8 cellular contexts compared by ENCODE assay signal in the genomic region with DNA sequence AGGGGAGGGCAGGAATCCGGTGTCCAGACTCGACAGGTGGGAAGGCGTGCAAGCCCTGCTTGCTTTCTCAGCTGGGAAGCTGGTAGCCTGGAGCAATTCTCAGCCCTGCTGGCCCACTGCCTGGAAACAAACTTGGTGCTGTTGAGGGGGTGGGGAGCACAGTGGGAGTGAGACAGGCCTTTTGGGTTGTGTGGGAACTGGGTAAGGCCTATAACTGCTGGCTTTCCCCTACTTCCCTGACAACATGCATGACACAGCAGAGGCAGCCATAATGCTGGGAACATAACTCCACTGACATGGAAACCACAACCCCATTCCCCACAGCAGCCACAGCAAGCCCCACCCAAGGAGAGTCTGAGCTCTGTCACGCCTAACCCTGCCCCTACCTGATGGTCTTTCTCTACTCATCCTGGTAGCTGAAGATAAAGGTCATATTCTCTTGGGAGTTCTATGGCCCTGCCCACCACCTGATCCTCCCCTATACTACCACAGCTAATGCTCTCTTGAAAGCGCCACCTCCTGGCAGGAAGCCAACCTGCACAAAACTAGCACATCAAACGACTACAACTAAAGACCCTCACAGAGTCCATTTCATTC.
DNase-seq lines count a peak whose midpoint lies in the region; ATAC-seq, FAIRE-seq and TF ChIP-seq lines count a peak whose summit lies in the region.

No MANE protein-coding gene starts in this region.

- no peak for DNase-seq in HCT116 (ENCODE audit: low read depth, low spot score)
- peak; percentile 52 for DNase-seq in NCI-H82 (lab: John Stamatoyannopoulos, UW)
- DNase-seq in GM12878 (ENCODE audit: low read depth, low spot score) = peak; percentile 36
- DNase-seq in stimulated activated CD4-positive, alpha-beta T cell treated with anti-CD3 and anti-CD28 coated beads, Interleukin-1b, Interleukin-23, amount 100 ng/mL, for 48 hours = peak; percentile 22
- DNase-seq in DMS153 (lab: John Stamatoyannopoulos, UW) = no peak
- no peak for DNase-seq in D341Med (ENCODE audit: low spot score)
- no peak for DNase-seq in NCI-H2227 (lab: John Stamatoyannopoulos, UW; ENCODE audit: unreplicated experiment)

- SMC1A ChIA-PET in GM12878 (lab: Charles Lee; ENCODE audit: uncharacterized antibody, unreplicated experiment) = interaction anchor here (0.9 to 3.6 kb wide), 5 partner anchors 260 to 449 kb away, joined by 3 to 15 read pairs (median 4); a partner anchor contains a TSS

- H2AFZ ChIP-seq in HCT116 (ENCODE audit: low read depth, low read length, poor library complexity, severe bottlenecking) = no peak overlapping the region
- no peak overlapping the region for H2AFZ ChIP-seq in GM12878 (ENCODE audit: control insufficient read depth, low read depth, low read length)

- TF ChIP-seq POLR2A in HCT116 (IDR thresholded peaks at IDR 0.05; ENCODE audit: borderline replicate concordance, extremely low read depth, insufficient read depth, insufficient read length) = no peak
- TF ChIP-seq POLR2A in GM12878 (IDR thresholded peaks at IDR 0.05; ENCODE audit: low read depth, low read length) = no peak

- H3K9me3 ChIP-seq in HCT116 (ENCODE audit: control insufficient read depth in 1 of 2, insufficient read depth in 1 of 2, low read depth in 1 of 2, low read length in 2 of 2) (no peaks in the 10 kb centered on the region), GM12878 (replicated peaks; ENCODE audit: control insufficient read depth, insufficient read depth, low read length) (no peaks in the 10 kb centered on the region)

- H3K9me2 ChIP-seq in HCT116 (ENCODE audit: insufficient read depth) = no peaks in the 10 kb centered on the region

- FAIRE-seq in GM12878 (lab: Jason Lieb, UNC) = no peak

- no peaks in the 10 kb centered on the region for H3K4me1 ChIP-seq in HCT116 (ENCODE audit: control insufficient read depth in 1 of 2, insufficient read depth in 2 of 2, low read length in 2 of 2)
- H3K4me1 ChIP-seq in GM12878 (ENCODE audit: control insufficient read depth, insufficient read depth, low read length) = no peaks in the 10 kb centered on the region; the same call in 1 of the 2 replicates

- POLR2A ChIA-PET in HCT116 (lab: Charles Lee) = no interaction called here
- POLR2A ChIA-PET in GM12878 (lab: Charles Lee) = no interaction called here

- TF ChIP-seq EP300 in GM12878 (IDR thresholded peaks at IDR 0.05; ENCODE audit: borderline replicate concordance in 1 of 2, control insufficient read depth in 1 of 2, low read depth in 2 of 2, low read length in 2 of 2) = no peak

- BruUV-seq in HCT116 (replicated peaks; lab: Mats Ljungman, UMichigan) (no TSS peak), GM12878 (replicated peaks; lab: Mats Ljungman, UMichigan) (no TSS peak)

- H3K9ac ChIP-seq in HCT116 (ENCODE audit: low read length) (no peak overlapping the region), GM12878 (ENCODE audit: control insufficient read depth, insufficient read depth, low read length) (no peak overlapping the region)

- H4K20me1 ChIP-seq in HCT116 (ENCODE audit: insufficient read depth) (no peaks in the 10 kb centered on the region), GM12878 (ENCODE audit: control insufficient read depth, insufficient read depth) (no peaks in the 10 kb centered on the region)

- 38% methylated on average over 6 of the region's 6 CpGs for WGBS in GM12878 (ENCODE audit: insufficient coverage, insufficient replicate concordance, low lambda C conversion rate, missing lambda C conversion rate)

- H3K79me2 ChIP-seq in HCT116 (ENCODE audit: insufficient read depth, low read length) (no peaks in the 10 kb centered on the region), GM12878 (ENCODE audit: control insufficient read depth, insufficient read depth, low read length) (no peaks in the 10 kb centered on the region)

- no peaks in the 10 kb centered on the region for H3K27me3 ChIP-seq in HCT116 (ENCODE audit: insufficient read depth, low read length)
- H3K27me3 ChIP-seq in GM12878 (replicated peaks in 1 of 2; ENCODE audit: control insufficient read depth in 2 of 2, insufficient read depth in 2 of 2, low read length in 1 of 2) = no peaks in the 10 kb centered on the region

- intact Hi-C loops in HCT116 (cut with micrococcal nuclease) (no loop called here), GM12878 (cut with micrococcal nuclease; ENCODE audit: unreplicated experiment) (loop anchor here (1.0 to 2.0 kb wide), 2 partner anchors 259 to 449 kb away; no protein-coding TSS in a partner anchor)

- CTCF ChIA-PET in HCT116 (lab: Charles Lee) (no interaction called here), GM12878 (lab: Yijun Ruan, JAX) (interaction anchor here (0.7 to 4.7 kb wide), 13 partner anchors 46 to 450 kb away, joined by 3 to 27 read pairs (median 4); no protein-coding TSS in a partner anchor)

- in situ Hi-C loops in GM12878 (cut with MboI) = loop anchor here (10.0 kb wide), 1 partner anchor 447 kb away; no protein-coding TSS in a partner anchor

- peak; percentile 52 for TF ChIP-seq CTCF in GM12874 (IDR thresholded peaks at IDR 0.05; ENCODE audit: insufficient read depth, low read depth, low read length)
- peak in 2 of 3 experiments; percentile 32 to 44; a peak in 3 of 6 replicates for TF ChIP-seq CTCF in HCT116 (IDR thresholded peaks at IDR 0.05 in 2 of 3, conservative IDR thresholded peaks at IDR 0.05 in 1 of 3; ENCODE audit: borderline replicate concordance in 1 of 3, insufficient read depth in 1 of 3, low read depth in 2 of 3, low read length in 2 of 3)
- peak; percentile 27 to 40 (median 38); a peak in 5 of 6 replicates for TF ChIP-seq CTCF in GM12878 (IDR thresholded peaks at IDR 0.05 in 2 of 3, conservative IDR thresholded peaks at IDR 0.05 in 1 of 3; ENCODE audit: control insufficient read depth in 2 of 3, extremely low read depth in 1 of 3, insufficient read depth in 1 of 3, low read depth in 3 of 3, low read length in 3 of 3)

- H3K36me3 ChIP-seq in HCT116 (ENCODE audit: control insufficient read depth in 1 of 2, insufficient read depth in 2 of 2, low read length in 2 of 2) = no peaks in the 10 kb centered on the region; a peak in 1 of 4 replicates
- no peaks in the 10 kb centered on the region for H3K36me3 ChIP-seq in GM12878 (ENCODE audit: control insufficient read depth in 2 of 2, insufficient read depth in 2 of 2, low read length in 1 of 2)

- RAD21 ChIA-PET in HCT116 (lab: Charles Lee; ENCODE audit: low non-redundant PET in 1 of 2, low total read pairs in 2 of 2, uncharacterized antibody in 2 of 2, unreplicated experiment in 2 of 2) = interaction anchor here in 1 of 2 experiments (0.7 kb wide), 1 partner anchor 271 kb away, joined by 3 read pairs; no protein-coding TSS in a partner anchor
- RAD21 ChIA-PET in GM12878 (lab: Charles Lee; ENCODE audit: unreplicated experiment) = interaction anchor here (1.1 kb wide), 1 partner anchor 241 kb away, joined by 3 read pairs; no protein-coding TSS in a partner anchor

- H3K4me3 ChIP-seq in HCT116 (replicated peaks in 1 of 2; ENCODE audit: low read depth in 1 of 2, low read length in 2 of 2) = no peak overlapping the region
- no peak overlapping the region for H3K4me3 ChIP-seq in GM12878

- no peak for TF ChIP-seq RAD21 in HCT116 (IDR thresholded peaks at IDR 0.05; ENCODE audit: low read depth)
- TF ChIP-seq RAD21 in GM12878 (IDR thresholded peaks at IDR 0.05; ENCODE audit: insufficient read depth, low read depth, low read length) = peak; percentile 35; the same call in 1 of the 2 replicates

- H3K4me2 ChIP-seq in HCT116 (ENCODE audit: low read length) (no peak overlapping the region), GM12878 (ENCODE audit: control insufficient read depth, insufficient read depth) (no peak overlapping the region)

- ATAC-seq in HCT116 = peak; percentile 50; the same call in 1 of the 2 replicates
- peak; percentile 79 for ATAC-seq in GM12878

- H3K27ac ChIP-seq in HCT116 (ENCODE audit: low read depth, low read length) (no peak overlapping the region), GM12878 (ENCODE audit: control insufficient read depth, insufficient read depth) (no peak overlapping the region)

TF ChIP-seq in HCT116, 20 proteins besides CTCF, POLR2A, EP300 and RAD21 (continues in another document):
- no peak for TF ChIP-seq EZH2 (IDR thresholded peaks at IDR 0.05)

TF ChIP-seq in GM12878, 131 proteins besides CTCF, POLR2A, EP300 and RAD21:
- peak; percentile 54 for TF ChIP-seq RUNX3 (IDR thresholded peaks at IDR 0.05; ENCODE audit: low read length)
- peak; percentile 51; the same call in 1 of the 2 replicates for TF ChIP-seq SMC3 (IDR thresholded peaks at IDR 0.05; ENCODE audit: borderline replicate concordance, low read length)
- no peak for TF ChIP-seq FOXK2 (IDR thresholded peaks at IDR 0.05)
- TF ChIP-seq MEF2B (IDR thresholded peaks at IDR 0.05; ENCODE audit: partially characterized antibody, poor library complexity, severe bottlenecking) = peak; percentile 70
- TF ChIP-seq, protein P1, sequence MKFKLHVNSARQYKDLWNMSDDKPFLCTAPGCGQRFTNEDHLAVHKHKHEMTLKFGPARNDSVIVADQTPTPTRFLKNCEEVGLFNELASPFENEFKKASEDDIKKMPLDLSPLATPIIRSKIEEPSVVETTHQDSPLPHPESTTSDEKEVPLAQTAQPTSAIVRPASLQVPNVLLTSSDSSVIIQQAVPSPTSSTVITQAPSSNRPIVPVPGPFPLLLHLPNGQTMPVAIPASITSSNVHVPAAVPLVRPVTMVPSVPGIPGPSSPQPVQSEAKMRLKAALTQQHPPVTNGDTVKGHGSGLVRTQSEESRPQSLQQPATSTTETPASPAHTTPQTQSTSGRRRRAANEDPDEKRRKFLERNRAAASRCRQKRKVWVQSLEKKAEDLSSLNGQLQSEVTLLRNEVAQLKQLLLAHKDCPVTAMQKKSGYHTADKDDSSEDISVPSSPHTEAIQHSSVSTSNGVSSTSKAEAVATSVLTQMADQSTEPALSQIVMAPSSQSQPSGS (IDR thresholded peaks at IDR 0.05; ENCODE audit: low read length) = peak; percentile 39; the same call in 1 of the 2 replicates

Comparison
In these comparisons a context has a peak if more than half of its experiments do, and no peak if none do; other contexts are left out.
1. DNase-seq: peak in NCI-H82 (single experiment), GM12878 (single experiment) and stimulated activated CD4-positive, alpha-beta T cell treated with anti-CD3 and anti-CD28 coated beads, Interleukin-1b, Interleukin-23, amount 100 ng/mL, for 48 hours (single experiment); none in HCT116 (single experiment), DMS153 (single experiment), D341Med (single experiment) and NCI-H2227 (single experiment).
2. Peak in every context shown above with its lines, with median percentiles within 50 percentile points of each other: CTCF ChIP-seq.